ENCODE assay signal across 32 cellular contexts in the genomic region with DNA sequence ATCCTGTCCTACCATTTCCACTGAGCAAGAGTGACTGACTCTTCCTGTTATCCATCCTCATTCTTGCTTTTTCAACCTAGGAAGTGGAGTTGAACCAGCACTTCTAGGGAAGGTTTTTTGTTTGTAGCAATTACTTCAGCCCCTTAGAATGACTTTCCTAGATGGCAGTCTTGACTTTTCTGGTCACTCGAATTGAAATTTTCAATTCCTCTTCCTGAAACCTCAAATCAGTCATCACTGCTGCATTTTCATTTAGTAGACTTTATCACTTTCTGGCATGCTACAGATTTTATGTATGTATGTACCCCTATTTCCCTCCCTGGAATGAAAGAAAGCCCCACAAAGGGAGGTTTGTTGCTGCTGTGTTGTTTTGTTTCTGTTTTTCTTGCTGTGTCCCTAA.
"Had no signal": no experiment of that assay in that cellular context is flagged by ENCODE, and none has a peak within 500 bp of the region (broad histone marks: within the 10 kb centered on the region; RNA-seq: fewer than 3 reads in every experiment).

No MANE protein-coding gene starts in this region.

- H3K4me3 Mint-ChIP-seq: dendritic cell treated with granulocyte-macrophage colony-stimulating factor and Interleukin-4, amounts not matched to agents 40 ng/mL and 50 ng/mL, for 4 days; endodermal cell; mesothelial cell of epicardium; naive B cell; natural killer cell treated with Interleukin-12 subunit alpha and Interleukin-12 subunit beta and Interleukin-15 and Interleukin-18, amount 100 ng/mL, for 72 hours; stimulated activated memory B cell treated with anti-CD40 and anti-IgM and Interleukin-4, amounts not matched to agents 10 μg/mL and 1 μg/mL and 100 μg/mL, for 72 hours; stimulated activated naive CD8-positive, alpha-beta T cell treated with anti-CD3 and anti-CD28 coated beads, Interleukin-15, Interleukin-2, amounts not matched to agents 100 ng/mL and 50 ng/mL, for 24 hours had no signal

- H3K4me3 ChIP-seq: colonic mucosa, gastroesophageal sphincter, heart left ventricle, hepatocyte, lung, mucosa of descending colon, ovary, psoas muscle, sigmoid colon, spleen, thoracic aorta, tibial nerve, upper lobe of left lung had no signal

- H3K27me3 ChIP-seq: colonic mucosa, gastroesophageal sphincter, heart left ventricle, hepatocyte, ovary, sigmoid colon, spleen, tibial nerve, upper lobe of left lung had no signal

- H3K9me3 ChIP-seq: colonic mucosa, gastroesophageal sphincter, heart left ventricle, ovary, psoas muscle, sigmoid colon, spleen, thoracic aorta, tibial nerve, upper lobe of left lung had no signal

- H3K4me1 Mint-ChIP-seq: mesothelial cell of epicardium; naive B cell; stimulated activated memory B cell treated with anti-CD40 and anti-IgM and Interleukin-4, amounts not matched to agents 10 μg/mL and 1 μg/mL and 100 μg/mL, for 72 hours had no signal

- FAIRE-seq: kidney, urothelium cell line had no signal

- H3K27me3 Mint-ChIP-seq: naive B cell; natural killer cell treated with Interleukin-12 subunit alpha and Interleukin-12 subunit beta and Interleukin-15 and Interleukin-18, amount 100 ng/mL, for 72 hours; stimulated activated memory B cell treated with anti-CD40 and anti-IgM and Interleukin-4, amounts not matched to agents 10 μg/mL and 1 μg/mL and 100 μg/mL, for 72 hours; stimulated activated naive CD8-positive, alpha-beta T cell treated with anti-CD3 and anti-CD28 coated beads, Interleukin-15, Interleukin-2, amounts not matched to agents 100 ng/mL and 50 ng/mL, for 24 hours had no signal

- H3K27ac Mint-ChIP-seq: dendritic cell treated with granulocyte-macrophage colony-stimulating factor and Interleukin-4, amounts not matched to agents 40 ng/mL and 50 ng/mL, for 4 days; endodermal cell; mesothelial cell of epicardium; naive B cell; natural killer cell treated with Interleukin-12 subunit alpha and Interleukin-12 subunit beta and Interleukin-15 and Interleukin-18, amount 100 ng/mL, for 72 hours; stimulated activated memory B cell treated with anti-CD40 and anti-IgM and Interleukin-4, amounts not matched to agents 10 μg/mL and 1 μg/mL and 100 μg/mL, for 72 hours; stimulated activated naive CD8-positive, alpha-beta T cell treated with anti-CD3 and anti-CD28 coated beads, Interleukin-15, Interleukin-2, amounts not matched to agents 100 ng/mL and 50 ng/mL, for 24 hours had no signal

- DNase-seq: colonic mucosa; effector CD8-positive, alpha-beta T cell; endodermal cell; foreskin fibroblast; heart left ventricle; kidney; mesenchymal stem cell; mucosa of descending colon; naive B cell; occipital lobe; ovary; posterior cingulate gyrus; psoas muscle; right cardiac atrium; sigmoid colon; spleen; stimulated activated CD4-positive, alpha-beta T cell treated with anti-CD3 and anti-CD28 coated beads, Interleukin-4, amount 100 ng/mL, for 4 hours; upper lobe of left lung had no signal

- H3K4me1 ChIP-seq: colonic mucosa, gastroesophageal sphincter, heart left ventricle, psoas muscle, sigmoid colon, spleen, tibial nerve, upper lobe of left lung had no signal

- H3K9me3 Mint-ChIP-seq: dendritic cell treated with granulocyte-macrophage colony-stimulating factor and Interleukin-4, amounts not matched to agents 40 ng/mL and 50 ng/mL, for 4 days; endodermal cell; mesothelial cell of epicardium had no signal

- H3K36me3 Mint-ChIP-seq: mesothelial cell of epicardium; naive B cell; natural killer cell treated with Interleukin-12 subunit alpha and Interleukin-12 subunit beta and Interleukin-15 and Interleukin-18, amount 100 ng/mL, for 72 hours; stimulated activated memory B cell treated with anti-CD40 and anti-IgM and Interleukin-4, amounts not matched to agents 10 μg/mL and 1 μg/mL and 100 μg/mL, for 72 hours had no signal

- H3K36me3 ChIP-seq: colonic mucosa, gastroesophageal sphincter, heart left ventricle, ovary, sigmoid colon, spleen, thoracic aorta, tibial nerve, upper lobe of left lung had no signal

- H3K27ac ChIP-seq: colonic mucosa, epithelial cell of prostate, gastroesophageal sphincter, heart left ventricle, hepatocyte, ovary, psoas muscle, sigmoid colon, spleen, thoracic aorta, tibial nerve, upper lobe of left lung had no signal

- ATAC-seq: esophagus mucosa; gastroesophageal sphincter; heart left ventricle; left lobe of liver; mucosa of descending colon; natural killer cell treated with Interleukin-12 subunit alpha and Interleukin-12 subunit beta and Interleukin-15 and Interleukin-18, amount 100 ng/mL, for 72 hours; psoas muscle; right cardiac atrium; stimulated activated memory B cell treated with anti-CD40 and anti-IgM and Interleukin-4, amounts not matched to agents 10 μg/mL and 1 μg/mL and 100 μg/mL, for 72 hours had no signal
